Comparison of ENCODE assay signal across 8 cellular contexts in genomic region chr1:246136477-246136876, GRCh38.
"Had no signal": no experiment of that assay in that cellular context is flagged by ENCODE, and none has a peak within 500 bp of the region (broad histone marks: within the 10 kb centered on the region; RNA-seq: fewer than 3 reads in every experiment).

No MANE protein-coding gene starts in this region.

- DNase-seq: IMR-90, KBM-7, KG1 had no signal

- H3K4me2 ChIP-seq: KMS-11 had no signal

- H3K4me3 Mint-ChIP-seq: IgD-negative memory B cell had no signal

- H3K4me1 Mint-ChIP-seq: IgD-negative memory B cell had no signal

- H3K9ac ChIP-seq: KMS-11 had no signal

- FAIRE-seq: HepG2, HTR-8/SVneo had no signal

- ATAC-seq: HepG2 had no signal

- H3K27ac ChIP-seq: HL-60, KMS-11 had no signal

- H3K27me3 Mint-ChIP-seq: IgD-negative memory B cell had no signal
